Comparison of ENCODE assay signal across 10 cellular contexts in genomic region chr2:72220170-72220569, GRCh38.
DNase-seq lines count a peak whose midpoint lies in the region; TF ChIP-seq lines count a peak whose summit lies in the region.
"Had no signal": no experiment of that assay in that cellular context is flagged by ENCODE, and none has a peak within 500 bp of the region (broad histone marks: within the 10 kb centered on the region; RNA-seq: fewer than 3 reads in every experiment).

No MANE protein-coding gene starts in this region.

- in situ Hi-C loops in GM13977 (cut with MboI; ENCODE audit: low pct_unique_long_range_greater_than_20kb, low sequenced_read_pairs, unreplicated experiment), result no loop called here

- intact Hi-C loops in A673 (cut with micrococcal nuclease; ENCODE audit: unreplicated experiment), result no loop called here

- peak; percentile 66 for DNase-seq in A673 (ENCODE audit: low spot score)
- DNase-seq in GM13977 (ENCODE audit: low spot score), result no peak
- DNase-seq in erythroblast (lab: John Stamatoyannopoulos, UW), result peak; percentile 17 to 19
- DNase-seq in GM20000 (ENCODE audit: low spot score), result no peak
- no peak for DNase-seq in NCI-H2107 treated with DMSO at 0.1 percent for 48 hours (lab: John Stamatoyannopoulos, UW; ENCODE audit: unreplicated experiment)
- DNase-seq in GDM1 (lab: John Stamatoyannopoulos, UW), result no peak
- DNase-seq in DMS153 (lab: John Stamatoyannopoulos, UW), result no peak
- DNase-seq: transverse colon had no signal

- H3K4me3 ChIP-seq in A673 (ENCODE audit: low read depth, low read length, poor library complexity, severe bottlenecking) (no peak overlapping the region), OCI-LY1 (ENCODE audit: low read depth, low read length, poor library complexity, severe bottlenecking) (no peak overlapping the region)
- H3K4me3 ChIP-seq: transverse colon had no signal

- POLR2A ChIA-PET in A673 (lab: Charles Lee; ENCODE audit: low non-redundant PET), result no interaction called here

- H3K9me3 ChIP-seq in A673 (ENCODE audit: low read depth, low read length, poor library complexity, severe bottlenecking) (no peaks in the 10 kb centered on the region), OCI-LY1 (ENCODE audit: low read length) (no peaks in the 10 kb centered on the region)
- H3K9me3 ChIP-seq: transverse colon had no signal

- H3K9ac ChIP-seq in OCI-LY1 (ENCODE audit: low read length), result no peak overlapping the region

- H3K4me1 ChIP-seq in A673 (ENCODE audit: insufficient read depth, low read length, poor library complexity, severe bottlenecking), result peaks cover 10% of the 10 kb centered on the region
- H3K4me1 ChIP-seq in OCI-LY1 (ENCODE audit: insufficient read depth, low read length, severe bottlenecking), result no peaks in the 10 kb centered on the region
- H3K4me1 ChIP-seq: transverse colon had no signal

- CTCF ChIA-PET in A673 (lab: Charles Lee), result no interaction called here

- no TSS peak for BruUV-seq in A673 (replicated peaks; lab: Mats Ljungman, UMichigan)

- no peak overlapping the region for H3K4me2 ChIP-seq in OCI-LY1 (ENCODE audit: low read length)

- H3K36me3 ChIP-seq in A673 (ENCODE audit: insufficient read depth, low read length, poor library complexity, severe bottlenecking), result no peaks in the 10 kb centered on the region
- no peaks in the 10 kb centered on the region for H3K36me3 ChIP-seq in OCI-LY1 (ENCODE audit: insufficient read depth, low read length)
- H3K36me3 ChIP-seq: transverse colon had no signal

- H3K27ac ChIP-seq in A673 (ENCODE audit: low read depth, low read length, poor library complexity, severe bottlenecking), result no peak overlapping the region
- no peak overlapping the region for H3K27ac ChIP-seq in OCI-LY1 (ENCODE audit: low read depth, low read length, poor library complexity, severe bottlenecking)
- H3K27ac ChIP-seq: epithelial cell of prostate, transverse colon had no signal

- H4K20me1 ChIP-seq in OCI-LY1 (ENCODE audit: insufficient read depth, low read length), result no peaks in the 10 kb centered on the region

- H3K27me3 ChIP-seq in A673 (replicated peaks; ENCODE audit: insufficient read depth, low read depth, low read length, poor library complexity), result no peaks in the 10 kb centered on the region
- H3K27me3 ChIP-seq in OCI-LY1 (ENCODE audit: insufficient read depth, low read length), result no peaks in the 10 kb centered on the region
- H3K27me3 ChIP-seq: transverse colon had no signal

- TF ChIP-seq CTCF in A673 (conservative IDR thresholded peaks at IDR 0.05; ENCODE audit: low read depth, low read length), result peak; percentile 56
- TF ChIP-seq CTCF in GM13977 (IDR thresholded peaks at IDR 0.05; ENCODE audit: extremely low read depth, insufficient read depth, missing control alignments), result peak; percentile 17
- TF ChIP-seq CTCF in OCI-LY1 (IDR thresholded peaks at IDR 0.05; ENCODE audit: low read length), result peak; percentile 30; the same call in 1 of the 2 replicates
- no peak for TF ChIP-seq CTCF in GM20000 (IDR thresholded peaks at IDR 0.05; ENCODE audit: extremely low read depth, missing control alignments)

- H3K79me2 ChIP-seq in OCI-LY1 (ENCODE audit: insufficient read depth, low read length), result no peaks in the 10 kb centered on the region

- TF ChIP-seq POLR2A in erythroblast (IDR thresholded peaks at IDR 0.05; ENCODE audit: low read length), result no peak

- no peaks in the 10 kb centered on the region for H3K9me2 ChIP-seq in OCI-LY1 (ENCODE audit: low read depth, low read length)

- H2AFZ ChIP-seq in OCI-LY1 (ENCODE audit: low read length), result no peak overlapping the region

- H3F3A ChIP-seq in OCI-LY1 (ENCODE audit: insufficient read depth, low read length), result no peaks in the 10 kb centered on the region

Comparison
In these comparisons a context has a peak if more than half of its experiments do, and no peak if none do; other contexts are left out.
1. DNase-seq: peak in A673 (single experiment) and erythroblast (2 of 2); none in GM13977 (single experiment), GM20000 (single experiment), NCI-H2107 treated with DMSO at 0.1 percent for 48 hours (single experiment), GDM1 (single experiment) and DMS153 (single experiment).